16 cellular contexts compared by ENCODE assay signal in genomic region chr3:134437211-134437752, GRCh38.
"Had no signal": no experiment of that assay in that cellular context is flagged by ENCODE, and none has a peak within 500 bp of the region (broad histone marks: within the 10 kb centered on the region; RNA-seq: fewer than 3 reads in every experiment).

No MANE protein-coding gene starts in this region.

- H3K36me3 Mint-ChIP-seq: activated naive CD8-positive, alpha-beta T cell treated with anti-CD3 and anti-CD28 coated beads for 36 hours; WTC11 had no signal

- H3K4me3 Mint-ChIP-seq: activated naive CD8-positive, alpha-beta T cell treated with anti-CD3 and anti-CD28 coated beads for 36 hours; activated T-helper 1 cell treated with anti-CD3 and anti-CD28 coated beads, Interleukin-12 subunit alpha, Interleukin-12 subunit beta, Interleukin-2, Interleukin-4 antibody, amounts not matched to agents 30 ng/mL and 10 ng/mL and 1 ng/mL, durations not matched to agents 14 hours and 24 hours and 36 hours; dendritic cell treated with granulocyte-macrophage colony-stimulating factor and Interleukin-4, amounts not matched to agents 40 ng/mL and 50 ng/mL, for 4 days; nephron; stimulated activated naive CD8-positive, alpha-beta T cell treated with anti-CD3 and anti-CD28 coated beads, Interleukin-15, amount 100 ng/mL, for 72 hours; WTC11 had no signal

- DNase-seq: activated CD4-positive, alpha-beta T cell treated with anti-CD3 and anti-CD28 coated beads for 48 hours; activated CD8-positive, alpha-beta memory T cell treated with anti-CD3 and anti-CD28 coated beads, Interleukin-2, amount 50 U/mL, for 48 hours; activated naive CD8-positive, alpha-beta T cell treated with anti-CD3 and anti-CD28 coated beads for 36 hours; effector memory CD4-positive, alpha-beta T cell; erythroblast; hippocampal formation; mesendoderm; spleen; stimulated activated naive CD8-positive, alpha-beta T cell treated with anti-CD3 and anti-CD28 coated beads, Interleukin-15, amount 100 ng/mL, for 72 hours; SW 1271; upper lobe of right lung had no signal

- H3K27ac ChIP-seq: spleen, upper lobe of right lung had no signal

- H3K4me1 ChIP-seq: spleen, upper lobe of right lung had no signal

- H3K4me3 ChIP-seq: spleen, upper lobe of right lung had no signal

- H3K27ac Mint-ChIP-seq: activated naive CD8-positive, alpha-beta T cell treated with anti-CD3 and anti-CD28 coated beads for 36 hours; activated T-helper 1 cell treated with anti-CD3 and anti-CD28 coated beads, Interleukin-12 subunit alpha, Interleukin-12 subunit beta, Interleukin-2, Interleukin-4 antibody, amounts not matched to agents 30 ng/mL and 10 ng/mL and 1 ng/mL, durations not matched to agents 14 hours and 24 hours and 36 hours; dendritic cell treated with granulocyte-macrophage colony-stimulating factor and Interleukin-4, amounts not matched to agents 40 ng/mL and 50 ng/mL, for 4 days; nephron; stimulated activated naive CD8-positive, alpha-beta T cell treated with anti-CD3 and anti-CD28 coated beads, Interleukin-15, amount 100 ng/mL, for 72 hours; WTC11 had no signal

- ATAC-seq: sciatic nerve; stimulated activated naive CD8-positive, alpha-beta T cell treated with anti-CD3 and anti-CD28 coated beads, Interleukin-15, amount 100 ng/mL, for 72 hours; upper lobe of right lung; WTC11 had no signal

- H3K27me3 ChIP-seq: upper lobe of right lung had no signal

- H3K9me3 ChIP-seq: spleen, upper lobe of right lung had no signal

- H3K9me3 Mint-ChIP-seq: activated naive CD8-positive, alpha-beta T cell treated with anti-CD3 and anti-CD28 coated beads for 36 hours; activated T-helper 1 cell treated with anti-CD3 and anti-CD28 coated beads, Interleukin-12 subunit alpha, Interleukin-12 subunit beta, Interleukin-2, Interleukin-4 antibody, amounts not matched to agents 30 ng/mL and 10 ng/mL and 1 ng/mL, durations not matched to agents 14 hours and 24 hours and 36 hours; dendritic cell treated with granulocyte-macrophage colony-stimulating factor and Interleukin-4, amounts not matched to agents 40 ng/mL and 50 ng/mL, for 4 days; nephron; stimulated activated naive CD8-positive, alpha-beta T cell treated with anti-CD3 and anti-CD28 coated beads, Interleukin-15, amount 100 ng/mL, for 72 hours had no signal

- H3K4me1 Mint-ChIP-seq: activated naive CD8-positive, alpha-beta T cell treated with anti-CD3 and anti-CD28 coated beads for 36 hours; stimulated activated naive CD8-positive, alpha-beta T cell treated with anti-CD3 and anti-CD28 coated beads, Interleukin-15, amount 100 ng/mL, for 72 hours had no signal

- H3K36me3 ChIP-seq: spleen, upper lobe of right lung had no signal
